In genomic region chr6:139567095-139567494, GRCh38 we compare ENCODE assay signal across 33 cellular contexts.
DNase-seq lines count a peak whose midpoint lies in the region; ATAC-seq and TF ChIP-seq lines count a peak whose summit lies in the region.
"Had no signal": no experiment of that assay in that cellular context is flagged by ENCODE, and none has a peak within 500 bp of the region (broad histone marks: within the 10 kb centered on the region; RNA-seq: fewer than 3 reads in every experiment).

No MANE protein-coding gene starts in this region.

- peaks cover 11% of the 10 kb centered on the region; the same call in 1 of the 2 replicates for H3K9me1 ChIP-seq in IMR-90 (ENCODE audit: insufficient read depth, low read length)

- H3K4me2 ChIP-seq in IMR-90 (ENCODE audit: low read depth, low read length): no peak overlapping the region
- H3K4me2 ChIP-seq: hepatocyte had no signal

- H2BK15ac ChIP-seq in IMR-90 (ENCODE audit: low read depth, low read length): peak overlapping the region; percentile 92; the same call in 1 of the 3 replicates

- H4K5ac ChIP-seq in IMR-90 (ENCODE audit: low read depth, low read length): peak overlapping the region; percentile 78

- peak overlapping the region; percentile 71 for H2AK9ac ChIP-seq in IMR-90 (replicated peaks; ENCODE audit: low read depth, low read length, poor library complexity)

- H2BK120ac ChIP-seq in IMR-90 (ENCODE audit: low read depth, low read length): peak overlapping the region; percentile 83

- intact Hi-C loops in IMR-90 (cut with micrococcal nuclease): no loop called here

- H4K91ac ChIP-seq in IMR-90 (ENCODE audit: insufficient read depth, low read depth, low read length): peak overlapping the region; percentile 73

- 20% methylated on average over 1 of the region's 3 CpGs; no CpG with 5 or more reads in 1 of the 2 experiments for WGBS in IMR-90 (ENCODE audit: extremely low coverage in 2 of 2, insufficient read length in 1 of 2), 2 experiments

- no peaks in the 10 kb centered on the region for H4K20me1 ChIP-seq in IMR-90 (ENCODE audit: insufficient read depth, low read length)

- H3K9me3 ChIP-seq in IMR-90 (ENCODE audit: control insufficient read depth, insufficient read depth, low read length): no peaks in the 10 kb centered on the region
- H3K9me3 ChIP-seq: ascending aorta, esophagus squamous epithelium, gastrocnemius medialis, pancreas had no signal

- H3K4me1 ChIP-seq in IMR-90 (ENCODE audit: control insufficient read depth, insufficient read depth, low read length): peaks cover 9% of the 10 kb centered on the region
- H3K4me1 ChIP-seq: ascending aorta, gastrocnemius medialis had no signal

- no peak overlapping the region for H3K56ac ChIP-seq in IMR-90 (ENCODE audit: extremely low read depth, insufficient read depth, low read length)

- dilution Hi-C loops in IMR-90 (cut with HindIII; ENCODE audit: low sequenced_read_pairs, unreplicated experiment): no loop called here

- TF ChIP-seq RAD21 in IMR-90 (IDR thresholded peaks at IDR 0.05; ENCODE audit: low read length): no peak

- in situ Hi-C loops in IMR-90 (cut with MboI; ENCODE audit: low sequenced_read_pairs): no loop called here

- no peak overlapping the region for H3K27ac ChIP-seq in IMR-90 (ENCODE audit: insufficient read depth, low read length)
- H3K27ac ChIP-seq: ascending aorta, esophagus squamous epithelium, gastrocnemius medialis, hepatocyte, pancreas, skin epidermis had no signal

- peak overlapping the region in 1 of 2 experiments; percentile 79; a peak in 2 of 4 replicates for H4K8ac ChIP-seq in IMR-90 (ENCODE audit: low read depth in 2 of 2, low read length in 2 of 2)

- H2AFZ ChIP-seq in IMR-90 (replicated peaks; ENCODE audit: low read length, poor library complexity): peak overlapping the region; percentile 73
- H2AFZ ChIP-seq: hepatocyte had no signal

- H3K23ac ChIP-seq in IMR-90 (ENCODE audit: low read depth, low read length): peak overlapping the region; percentile 38

- peak overlapping the region; percentile 28 for H2BK5ac ChIP-seq in IMR-90 (ENCODE audit: low read depth, low read length, poor library complexity, severe bottlenecking)

- H2AK5ac ChIP-seq in IMR-90 (ENCODE audit: low read depth, low read length): peak overlapping the region; percentile 98

- no peak for TF ChIP-seq POLR2A in IMR-90 (IDR thresholded peaks at IDR 0.05; ENCODE audit: low read depth, low read length)

- H3K14ac ChIP-seq in IMR-90 (replicated peaks; ENCODE audit: low read depth, low read length): peak overlapping the region; percentile 77

- H3K4me3 ChIP-seq in IMR-90 (ENCODE audit: insufficient read depth, low read depth, low read length): no peak overlapping the region
- H3K4me3 ChIP-seq: ascending aorta, esophagus squamous epithelium, gastrocnemius medialis, GM12878, hepatocyte, lung, pancreas, skin epidermis had no signal

- no peaks in the 10 kb centered on the region for H3K36me3 ChIP-seq in IMR-90 (ENCODE audit: control insufficient read depth, insufficient read depth, low read length)
- H3K36me3 ChIP-seq: ascending aorta, esophagus squamous epithelium, gastrocnemius medialis, pancreas had no signal

- no peak overlapping the region for H3K9ac ChIP-seq in IMR-90 (ENCODE audit: low read depth, low read length)

- TF ChIP-seq CTCF in IMR-90 (conservative IDR thresholded peaks at IDR 0.05; ENCODE audit: low read depth, low read length): no peak

- ATAC-seq in IMR-90 (ENCODE audit: low read depth) (no peak), GM21423 (IDR thresholded peaks at IDR 0.05; ENCODE audit: unreplicated experiment) (no peak)
- ATAC-seq: gastrocnemius medialis; GM12878; left cardiac atrium; natural killer cell; pancreas; stimulated activated naive CD8-positive, alpha-beta T cell treated with anti-CD3 and anti-CD28 coated beads, Interleukin-15, Interleukin-2, amounts not matched to agents 100 U/mL and 50 U/mL, for 24 hours; WTC11 had no signal

- POLR2A ChIA-PET in IMR-90 (lab: Charles Lee; ENCODE audit: unreplicated experiment): no interaction called here

- peak overlapping the region; percentile 89 for H3K4ac ChIP-seq in IMR-90 (ENCODE audit: low read depth, low read length)

- H2BK20ac ChIP-seq in IMR-90 (ENCODE audit: low read depth, low read length): peak overlapping the region; percentile 80

- no peaks in the 10 kb centered on the region for H3K27me3 ChIP-seq in IMR-90 (ENCODE audit: control insufficient read depth, insufficient read depth, low read length)
- H3K27me3 ChIP-seq: ascending aorta, esophagus squamous epithelium, gastrocnemius medialis, hepatocyte, pancreas had no signal

- BruUV-seq in IMR-90 (replicated peaks; lab: Mats Ljungman, UMichigan): no TSS peak

- H3K79me1 ChIP-seq in IMR-90 (ENCODE audit: low read depth in 1 of 2, low read length in 2 of 2): 0 out of 4 replicates have a peak, but pooled peaks cover 0 to 4% of the 10 kb centered on the region in 2 experiments

- H3K18ac ChIP-seq in IMR-90 (ENCODE audit: low read depth, low read length): peak overlapping the region; percentile 65; the same call in 1 of the 2 replicates

- DNase-seq in IMR-90 (no peak), UCSD-AML1 (lab: John Stamatoyannopoulos, UW; ENCODE audit: unreplicated experiment) (peak; percentile 11), glomerular visceral epithelial cell (ENCODE audit: extremely low spot score) (peak; percentile 66), smooth muscle cell of the brain vasculature (ENCODE audit: low read depth, low spot score) (peak; percentile 88), SK-N-DZ (ENCODE audit: low spot score) (no peak), NCI-H2107 treated with DMSO at 0.1 percent for 48 hours (lab: John Stamatoyannopoulos, UW; ENCODE audit: unreplicated experiment) (no peak), NCI-H510A (lab: John Stamatoyannopoulos, UW) (no peak)
- DNase-seq: activated CD4-positive, alpha-beta T cell treated with anti-CD3 and anti-CD28 coated beads, Interleukin-2, amount 50 U/mL, for 1 hour; activated gamma-delta T cell treated with Interleukin-2 at 50 U/mL for 16 hours; activated naive CD8-positive, alpha-beta T cell treated with anti-CD3 and anti-CD28 coated beads, Interleukin-2, amount 10 ng/mL, durations not matched to agents 7 days and 5 days; activated T-cell treated with anti-CD3 and anti-CD28 coated beads, Interleukin-2, amount 50 U/mL, for 24 hours; C1 segment of cervical spinal cord; esophagus squamous epithelium; gastrocnemius medialis; H7; left cardiac atrium; natural killer cell; NCI-H1417 treated with DMSO at 0.1 percent for 48 hours; NCI-H2029 treated with DMSO at 0.1 percent for 48 hours; NCI-H2227 treated with DMSO at 0.1 percent for 48 hours; NCI-H526 treated with DMSO at 0.1 percent for 48 hours; pancreas; retina; SHP77 treated with DMSO at 0.1 percent for 48 hours; stimulated activated naive CD8-positive, alpha-beta T cell treated with anti-CD3 and anti-CD28 coated beads, Interleukin-15, Interleukin-2, amounts not matched to agents 100 U/mL and 50 U/mL, for 24 hours; T1000 had no signal

- CTCF ChIA-PET in IMR-90 (lab: Yijun Ruan, JAX): interaction anchor here (0.5 kb wide), 1 partner anchor 196 kb away, joined by 14 read pairs; no protein-coding TSS in a partner anchor

TF ChIP-seq in IMR-90, 13 proteins besides CTCF, POLR2A, EP300 and RAD21:
- TF ChIP-seq SMC3 (IDR thresholded peaks at IDR 0.05; ENCODE audit: low read depth, low read length): no peak
- TF ChIP-seq USF2 (IDR thresholded peaks at IDR 0.05; ENCODE audit: low read depth, low read length): peak; percentile 33; the same call in 1 of the 2 replicates

Comparison
In these comparisons a context has a peak if more than half of its experiments do, and no peak if none do; other contexts are left out.
1. DNase-seq: peak in UCSD-AML1 (single experiment), glomerular visceral epithelial cell (single experiment) and smooth muscle cell of the brain vasculature (single experiment); none in IMR-90 (single experiment), SK-N-DZ (single experiment), NCI-H2107 treated with DMSO at 0.1 percent for 48 hours (single experiment) and NCI-H510A (single experiment).